In genomic region chr6:158648682-158649131, GRCh38 we compare ENCODE assay signal across 9 cellular contexts. TPM values are rescaled to one million over a fixed set of nuclear protein-coding genes. Genes with fewer than 3 reads are reported as not detected.
A peak's percentile ranks its signal among the peaks of the same experiment; 100 is the strongest.
DNase-seq lines count a peak whose midpoint lies in the region; ATAC-seq and TF ChIP-seq lines count a peak whose summit lies in the region.
"Had no signal": no experiment of that assay in that cellular context is flagged by ENCODE, and none has a peak within 500 bp of the region (broad histone marks: within the 10 kb centered on the region; RNA-seq: fewer than 3 reads in every experiment).

No MANE protein-coding gene starts in this region.

- H3K79me2 ChIP-seq in hepatocyte = peaks cover 3% of the 10 kb centered on the region

- peaks cover 21% of the 10 kb centered on the region for H3K4me1 ChIP-seq in hepatocyte (ENCODE audit: insufficient read depth)

- peak; percentile 61 to 62 for DNase-seq in activated T-cell treated with anti-CD3 and anti-CD28 coated beads, Interleukin-2, amount 50 U/mL, for 48 hours
- DNase-seq in hepatocyte (ENCODE audit: low spot score) (peak; percentile 53), NCI-H2081 treated with DMSO at 0.1 percent for 48 hours (lab: John Stamatoyannopoulos, UW) (no peak), NCI-H446 (lab: John Stamatoyannopoulos, UW) (no peak), HT-29 (ENCODE audit: low spot score) (no peak)

- peak overlapping the region; percentile 61 for H3K27ac ChIP-seq in hepatocyte
- H3K27ac ChIP-seq: SK-N-MC had no signal

- peak; percentile 28 for ATAC-seq in GM18519 (IDR thresholded peaks at IDR 0.05; ENCODE audit: low FRiP score, unreplicated experiment)
- peak; percentile 20 for ATAC-seq in HG03039 (IDR thresholded peaks at IDR 0.05; ENCODE audit: unreplicated experiment)
- no peak for ATAC-seq in GM21737 (IDR thresholded peaks at IDR 0.05; ENCODE audit: unreplicated experiment)

- no peaks in the 10 kb centered on the region for H3K9me2 ChIP-seq in hepatocyte (replicated peaks; ENCODE audit: insufficient read depth)

- no peak overlapping the region for H2AFZ ChIP-seq in hepatocyte

- no peak overlapping the region for H3K4me2 ChIP-seq in hepatocyte

- no peaks in the 10 kb centered on the region for H4K20me1 ChIP-seq in hepatocyte (ENCODE audit: insufficient read depth, poor library complexity, severe bottlenecking)

- no peak overlapping the region for H3K4me3 ChIP-seq in hepatocyte
- H3K4me3 ChIP-seq: SK-N-MC had no signal

- no peaks in the 10 kb centered on the region for H3K9me3 ChIP-seq in hepatocyte (ENCODE audit: low read depth)

- TF ChIP-seq CTCF in hepatocyte (IDR thresholded peaks at IDR 0.05; ENCODE audit: poor library complexity) = no peak

- WGBS in hepatocyte (ENCODE audit: low lambda C conversion rate, missing lambda C conversion rate) = 63% methylated on average over 5 of the region's 5 CpGs

- H3K36me3 ChIP-seq in hepatocyte (replicated peaks; ENCODE audit: insufficient read depth, low read depth) = no peaks in the 10 kb centered on the region

- H3K27me3 ChIP-seq in hepatocyte = no peaks in the 10 kb centered on the region

RNA-seq across cellular contexts. Expression of gene SYTL3, which starts 1.1 kb away (rescaled TPM):
- total RNA-seq in hepatocyte = 1.4 and 1.7 TPM in 2 replicates
- polyA plus RNA-seq in hepatocyte = 1.5 and 3.1 TPM in 2 replicates
- 0.41 and 0.94 TPM in 2 replicates for total RNA-seq in HT-29 (2014; rRNA removed; shearing (Covaris generic))

RNA-seq across cellular contexts. Expression of gene DYNLT1, which starts 4.2 kb away (rescaled TPM):
- 81.4 and 82.6 TPM in 2 replicates for total RNA-seq in hepatocyte
- 180 and 219 TPM in 2 replicates for polyA plus RNA-seq in hepatocyte
- 37.5 and 54.7 TPM in 2 replicates for total RNA-seq in HT-29 (2014; rRNA removed; shearing (Covaris generic))

Comparison
In these comparisons a context has a peak if more than half of its experiments do, and no peak if none do; other contexts are left out.
1. DNase-seq: peak in activated T-cell treated with anti-CD3 and anti-CD28 coated beads, Interleukin-2, amount 50 U/mL, for 48 hours (2 of 2) and hepatocyte (single experiment); none in NCI-H2081 treated with DMSO at 0.1 percent for 48 hours (single experiment), NCI-H446 (0 of 2) and HT-29 (single experiment).